8 cellular contexts compared by ENCODE assay signal in genomic region chr1:3530086-3530930, GRCh38.
DNase-seq lines count a peak whose midpoint lies in the region; ATAC-seq, FAIRE-seq and TF ChIP-seq lines count a peak whose summit lies in the region.

No MANE protein-coding gene starts in this region.

- H3K4me1 Mint-ChIP-seq in activated T-helper 2 cell treated with anti-CD3 and anti-CD28 coated beads, Interferon-gamma antibody, Interleukin-2, Interleukin-4, amounts not matched to agents 10 μg/mL and 5 μg/mL and 100 μg/mL, durations not matched to agents 14 hours and 24 hours and 36 hours (ENCODE audit: low read depth), result peaks cover 2% of the 10 kb centered on the region

- H3K36me3 ChIP-seq in BJ (ENCODE audit: control insufficient read depth, insufficient read depth, low read length) (peaks cover 6% of the 10 kb centered on the region; the same call in 1 of the 2 replicates), kidney (ENCODE audit: control insufficient read depth in 1 of 2, insufficient read depth in 2 of 2, low read length in 2 of 2) (no peaks in the 10 kb centered on the region), testis (ENCODE audit: low read depth, missing control alignments) (no peaks in the 10 kb centered on the region)

- FAIRE-seq in kidney (lab: Jason Lieb, UNC) (no peak), RCC 7860 (lab: Jason Lieb, UNC) (no peak)

- H3K4me3 Mint-ChIP-seq in activated T-helper 2 cell treated with anti-CD3 and anti-CD28 coated beads, Interferon-gamma antibody, Interleukin-2, Interleukin-4, amounts not matched to agents 10 μg/mL and 5 μg/mL and 100 μg/mL, durations not matched to agents 14 hours and 24 hours and 36 hours (ENCODE audit: low read depth), result peak overlapping the region; percentile 70

- H3K36me3 Mint-ChIP-seq in activated T-helper 2 cell treated with anti-CD3 and anti-CD28 coated beads, Interferon-gamma antibody, Interleukin-2, Interleukin-4, amounts not matched to agents 10 μg/mL and 5 μg/mL and 100 μg/mL, durations not matched to agents 14 hours and 24 hours and 36 hours (ENCODE audit: low read depth), result no peaks in the 10 kb centered on the region

- CTCF ChIA-PET in BJ (lab: Yijun Ruan, JAX), result interaction anchor here (1.1 to 2.8 kb wide), 11 partner anchors 9 to 92 kb away, joined by 3 to 20 read pairs (median 6); no protein-coding TSS in a partner anchor

- H3K27ac ChIP-seq in kidney (ENCODE audit: low read depth in 2 of 2, low read length in 2 of 2), result peak overlapping the region in 1 of 2 donors; percentile 47
- H3K27ac ChIP-seq in testis, result peak overlapping the region in 1 of 2 donors; percentile 61

- H3K27me3 ChIP-seq in BJ (ENCODE audit: control insufficient read depth, insufficient read depth, low read length), result no peaks in the 10 kb centered on the region
- no peaks in the 10 kb centered on the region for H3K27me3 ChIP-seq in testis

- TF ChIP-seq POLR2A in testis (IDR thresholded peaks at IDR 0.05), result no peak

- WGBS in testis, 2 donors, result 45% methylated on average over 32 of the region's 32 CpGs; no CpG with 5 or more reads in 1 of the 2 donors

- ATAC-seq in GM18870 (IDR thresholded peaks at IDR 0.05; ENCODE audit: unreplicated experiment) (no peak), HG02884 (IDR thresholded peaks at IDR 0.05; ENCODE audit: unreplicated experiment) (no peak)

- H3K4me3 ChIP-seq in BJ (ENCODE audit: low read depth, low read length) (peak overlapping the region; percentile 53), kidney (ENCODE audit: low read length in 2 of 2) (peak overlapping the region; percentile 63 to 68), testis (peak overlapping the region; percentile 51 to 67)

- no peak for DNase-seq in BJ (ENCODE audit: low read depth)
- DNase-seq in HT-29 (ENCODE audit: low spot score), result peak; percentile 57
- DNase-seq in activated T-helper 2 cell treated with anti-CD3 and anti-CD28 coated beads, Interferon-gamma antibody, Interleukin-2, Interleukin-4, amounts not matched to agents 10 μg/mL and 5 μg/mL and 100 μg/mL, durations not matched to agents 14 hours and 24 hours and 36 hours (ENCODE audit: low spot score), result no peak
- no peak for DNase-seq in kidney
- DNase-seq in testis, result no peak
- no peak for DNase-seq in RCC 7860 (ENCODE audit: low spot score)

- intact Hi-C loops in activated T-helper 2 cell treated with anti-CD3 and anti-CD28 coated beads, Interferon-gamma antibody, Interleukin-2, Interleukin-4, amounts not matched to agents 10 μg/mL and 5 μg/mL and 100 μg/mL, durations not matched to agents 14 hours and 24 hours and 36 hours (cut with micrococcal nuclease), result no loop called here
- intact Hi-C loops in kidney (cut with DNase I) (no loop called here), testis (cut with DNase I; ENCODE audit: low total_unique reads) (no loop called here)

- POLR2A ChIA-PET in BJ (lab: Charles Lee), result interaction anchor here (1.0 kb wide), 1 partner anchor 13 kb away, joined by 4 read pairs; no protein-coding TSS in a partner anchor

- H3K27ac Mint-ChIP-seq in activated T-helper 2 cell treated with anti-CD3 and anti-CD28 coated beads, Interferon-gamma antibody, Interleukin-2, Interleukin-4, amounts not matched to agents 10 μg/mL and 5 μg/mL and 100 μg/mL, durations not matched to agents 14 hours and 24 hours and 36 hours, result no peak overlapping the region

- H3K9me3 ChIP-seq in kidney (ENCODE audit: control insufficient read depth in 1 of 2, low read length in 2 of 2) (no peaks in the 10 kb centered on the region), testis (no peaks in the 10 kb centered on the region)

- H3K27me3 Mint-ChIP-seq in activated T-helper 2 cell treated with anti-CD3 and anti-CD28 coated beads, Interferon-gamma antibody, Interleukin-2, Interleukin-4, amounts not matched to agents 10 μg/mL and 5 μg/mL and 100 μg/mL, durations not matched to agents 14 hours and 24 hours and 36 hours (ENCODE audit: low read depth), result peaks cover 3% of the 10 kb centered on the region

- H3K4me1 ChIP-seq in kidney (ENCODE audit: control insufficient read depth in 1 of 2, insufficient read depth in 1 of 2, low read depth in 1 of 2, low read length in 2 of 2) (peaks cover 5 to 12% of the 10 kb centered on the region in 2 donors), testis (peaks cover 4% of the 10 kb centered on the region)

- peak; percentile 29; the same call in 1 of the 2 replicates for TF ChIP-seq CTCF in BJ (IDR thresholded peaks at IDR 0.05; ENCODE audit: insufficient read depth, low read depth, low read length)
- no peak for TF ChIP-seq CTCF in kidney (IDR thresholded peaks at IDR 0.05; ENCODE audit: borderline replicate concordance, extremely low read depth, insufficient read depth)
- TF ChIP-seq CTCF in testis (IDR thresholded peaks at IDR 0.05), result no peak

- H3K9me3 Mint-ChIP-seq in activated T-helper 2 cell treated with anti-CD3 and anti-CD28 coated beads, Interferon-gamma antibody, Interleukin-2, Interleukin-4, amounts not matched to agents 10 μg/mL and 5 μg/mL and 100 μg/mL, durations not matched to agents 14 hours and 24 hours and 36 hours, result no peaks in the 10 kb centered on the region

- H3K9ac ChIP-seq in kidney (ENCODE audit: low read length in 2 of 2), result peak overlapping the region; percentile 39 to 67
